ENCODE assay signal across 9 cellular contexts in genomic region chrX:53223068-53223693, GRCh38. TPM values are rescaled to one million over a fixed set of nuclear protein-coding genes. Genes with fewer than 3 reads are reported as not detected.
DNase-seq lines count a peak whose midpoint lies in the region; TF ChIP-seq lines count a peak whose summit lies in the region.
"Had no signal": no experiment of that assay in that cellular context is flagged by ENCODE, and none has a peak within 500 bp of the region (broad histone marks: within the 10 kb centered on the region; RNA-seq: fewer than 3 reads in every experiment).

No MANE protein-coding gene starts in this region.

- H3K9me3 ChIP-seq in PC-9 (ENCODE audit: insufficient read depth, low read depth), result no peaks in the 10 kb centered on the region
- no peaks in the 10 kb centered on the region for H3K9me3 ChIP-seq in esophagus muscularis mucosa
- no peaks in the 10 kb centered on the region for H3K9me3 ChIP-seq in prostate gland

- H3K4me1 ChIP-seq in PC-9 (replicated peaks; ENCODE audit: insufficient read depth), result peaks cover 10% of the 10 kb centered on the region; the same call in 1 of the 2 replicates
- peaks cover 26 to 52% (median 34%) of the 10 kb centered on the region in 4 donors for H3K4me1 ChIP-seq in esophagus muscularis mucosa
- H3K4me1 ChIP-seq in prostate gland (replicated peaks), result no peaks in the 10 kb centered on the region

- no peak for DNase-seq in GM06990 (ENCODE audit: extremely low read depth, insufficient read length)
- peak; percentile 15 to 48 for DNase-seq in PC-9
- DNase-seq in esophagus muscularis mucosa (ENCODE audit: extremely low spot score), result no peak
- no peak for DNase-seq in prostate gland (ENCODE audit: low spot score)
- no peak for DNase-seq in AG08395 (ENCODE audit: low spot score)
- DNase-seq in superior temporal gyrus (ENCODE audit: extremely low spot score), result no peak
- no peak for DNase-seq in C1 segment of cervical spinal cord (lab: John Stamatoyannopoulos, UW)
- no peak for DNase-seq in anterior cingulate cortex (lab: John Stamatoyannopoulos, UW)
- DNase-seq: hippocampal formation had no signal

- POLR2A ChIA-PET in PC-9 (lab: Charles Lee; ENCODE audit: unreplicated experiment), result no interaction called here

- CTCF ChIA-PET in PC-9 (lab: Charles Lee), result no interaction called here

- no TSS peak for BruUV-seq in PC-9 (replicated peaks; lab: Mats Ljungman, UMichigan)

- H3K79me2 ChIP-seq in PC-9 (ENCODE audit: low read depth), result peaks cover 37% of the 10 kb centered on the region

- intact Hi-C loops in PC-9 (cut with micrococcal nuclease; ENCODE audit: unreplicated experiment) (no loop called here), esophagus muscularis mucosa (cut with DNase I) (loop anchor here (10.0 kb wide), 1 partner anchor 202 kb away; the partner anchor contains the start of genes RIBC1 and SMC1A), prostate gland (cut with DNase I) (no loop called here)

- TF ChIP-seq CTCF in GM06990 (IDR thresholded peaks at IDR 0.05; ENCODE audit: insufficient read depth, low read length, poor library complexity, severe bottlenecking) (no peak), PC-9 (conservative IDR thresholded peaks at IDR 0.05) (no peak), esophagus muscularis mucosa (IDR thresholded peaks at IDR 0.05) (no peak), prostate gland (IDR thresholded peaks at IDR 0.05) (no peak)

- no peak for TF ChIP-seq POLR2A in esophagus muscularis mucosa (IDR thresholded peaks at IDR 0.05; ENCODE audit: low read depth)
- TF ChIP-seq POLR2A in prostate gland (IDR thresholded peaks at IDR 0.05), result no peak

- TF ChIP-seq EP300 in esophagus muscularis mucosa (IDR thresholded peaks at IDR 0.05), result no peak

- H3K4me2 ChIP-seq in PC-9, result peak overlapping the region; percentile 80

- no peaks in the 10 kb centered on the region for H3K27me3 ChIP-seq in GM06990 (replicated peaks; ENCODE audit: control insufficient read depth, insufficient read depth, low read length)
- H3K27me3 ChIP-seq in PC-9 (ENCODE audit: insufficient read depth, low read depth), result no peaks in the 10 kb centered on the region
- no peaks in the 10 kb centered on the region for H3K27me3 ChIP-seq in esophagus muscularis mucosa
- no peaks in the 10 kb centered on the region for H3K27me3 ChIP-seq in prostate gland (replicated peaks; ENCODE audit: insufficient read depth)

- H3K27ac ChIP-seq in PC-9 (no peak overlapping the region), esophagus muscularis mucosa (replicated peaks in 1 of 4) (peak overlapping the region in 1 of 4 donors; percentile 91), prostate gland (no peak overlapping the region)

- H3K4me3 ChIP-seq in GM06990 (replicated peaks; ENCODE audit: low read depth, low read length) (peak overlapping the region; percentile 96), PC-9 (peak overlapping the region; percentile 61; the same call in 1 of the 2 replicates), esophagus muscularis mucosa (peak overlapping the region; percentile 75 to 96 (median 81)), prostate gland (peak overlapping the region; percentile 59 to 60)

- no peaks in the 10 kb centered on the region for H3K9me2 ChIP-seq in PC-9 (ENCODE audit: insufficient read depth)

- H4K20me1 ChIP-seq in PC-9 (ENCODE audit: insufficient read depth), result peaks cover 10% of the 10 kb centered on the region; the same call in 1 of the 2 replicates

- H2AFZ ChIP-seq in PC-9, result no peak overlapping the region

- no peaks in the 10 kb centered on the region for H3F3A ChIP-seq in PC-9 (ENCODE audit: insufficient read depth, low read depth)

- peaks cover 12% of the 10 kb centered on the region for H3K36me3 ChIP-seq in GM06990 (ENCODE audit: control insufficient read depth, insufficient read depth, low read length)
- H3K36me3 ChIP-seq in PC-9 (ENCODE audit: low read depth), result no peaks in the 10 kb centered on the region
- peaks cover 0 to 34% (median 29%) of the 10 kb centered on the region in 4 donors for H3K36me3 ChIP-seq in esophagus muscularis mucosa
- H3K36me3 ChIP-seq in prostate gland, result no peaks in the 10 kb centered on the region

- 55% methylated on average over 2 of the region's 2 CpGs for WGBS in esophagus muscularis mucosa
- 53% methylated on average over 2 of the region's 2 CpGs for WGBS in prostate gland

RNA-seq across cellular contexts. Expression of gene KDM5C, which starts 1.8 kb away (rescaled TPM):
- total RNA-seq in PC-9 (2021) (133 and 142 TPM in 2 replicates), esophagus muscularis mucosa (100 to 1,000 TPM in 2 of 4 donors, 10 to 100 TPM in 2; 64.8 to 128 (median 85.2) TPM), prostate gland (100 to 1,000 TPM in 1 of 2 donors, 10 to 100 TPM in 1; 99.4 to 102 TPM)

RNA-seq across cellular contexts. Expression of gene IQSEC2, which starts 58.2 kb away (rescaled TPM):
- total RNA-seq in PC-9 (2021), result 45.7 and 49.3 TPM in 2 replicates
- 10 to 100 TPM; 12.0 to 24.8 (median 20.0) TPM for total RNA-seq in esophagus muscularis mucosa
- total RNA-seq in prostate gland, result 10 to 100 TPM; 19.8 to 38.7 TPM

Comparison
In these comparisons a context has a peak if more than half of its experiments do, and no peak if none do; other contexts are left out.
1. DNase-seq: peak in PC-9 (2 of 2); none in GM06990 (single experiment), esophagus muscularis mucosa (single experiment), prostate gland (single experiment), AG08395 (single experiment), superior temporal gyrus (single experiment), C1 segment of cervical spinal cord (0 of 14) and anterior cingulate cortex (0 of 58).
2. Peak in every context shown above with its lines, with median percentiles within 50 percentile points of each other: H3K4me3 ChIP-seq.